ENCODE assay signal across 29 cellular contexts in genomic region chr14:68592948-68593347, GRCh38.
DNase-seq lines count a peak whose midpoint lies in the region; ATAC-seq, FAIRE-seq and TF ChIP-seq lines count a peak whose summit lies in the region.
"Had no signal": no experiment of that assay in that cellular context is flagged by ENCODE, and none has a peak within 500 bp of the region (broad histone marks: within the 10 kb centered on the region; RNA-seq: fewer than 3 reads in every experiment).

No MANE protein-coding gene starts in this region.

- intact Hi-C loops in MCF 10A (cut with micrococcal nuclease) = no loop called here
- intact Hi-C loops in breast epithelium (cut with DNase I; ENCODE audit: low total_unique reads) = no loop called here
- intact Hi-C loops in vagina (cut with DNase I) = no loop called here
- intact Hi-C loops in left lung (cut with DNase I) = no loop called here

- H3K56ac ChIP-seq in H1 (replicated peaks; ENCODE audit: insufficient read length, low read depth, low read length) = no peak overlapping the region

- H3K27me3 ChIP-seq in breast epithelium = no peaks in the 10 kb centered on the region
- H3K27me3 ChIP-seq in H1 (replicated peaks in 1 of 4; ENCODE audit: control insufficient read depth in 3 of 4, extremely low read depth in 1 of 4, insufficient read depth in 3 of 4, low read length in 3 of 4) = no peaks in the 10 kb centered on the region
- no peaks in the 10 kb centered on the region for H3K27me3 ChIP-seq in neutrophil
- no peaks in the 10 kb centered on the region for H3K27me3 ChIP-seq in vagina
- no peaks in the 10 kb centered on the region for H3K27me3 ChIP-seq in left lung
- H3K27me3 ChIP-seq: gastroesophageal sphincter had no signal

- no peak overlapping the region for H2BK15ac ChIP-seq in H1 (ENCODE audit: low read length)

- DNase-seq in MCF 10A (ENCODE audit: unreplicated experiment) (no peak), breast epithelium (ENCODE audit: low spot score in 2 of 2) (no peak), H1 (ENCODE audit: low read depth in 1 of 2, low spot score in 2 of 2) (no peak), vagina (ENCODE audit: extremely low spot score in 2 of 2) (no peak), erythroblast (lab: John Stamatoyannopoulos, UW) (no peak), left lung (no peak), cerebellar cortex (ENCODE audit: low spot score) (no peak)
- DNase-seq: ACHN; activated CD4-positive, alpha-beta T cell treated with anti-CD3 and anti-CD28 coated beads, Interleukin-2, amount 50 U/mL, for 1 hour; activated CD8-positive, alpha-beta memory T cell treated with anti-CD3 and anti-CD28 coated beads, Interleukin-2, amount 50 U/mL, for 4 hours; activated gamma-delta T cell; Calu3; H9; hypothalamus; left ventricle myocardium superior; midbrain; NCI-H1105 treated with DMSO at 0.1 percent for 48 hours; NCI-H2029; stimulated activated CD4-positive, alpha-beta T cell treated with anti-CD3 and anti-CD28 coated beads, Interleukin-1b, Interleukin-23, amount 100 ng/mL, for 48 hours had no signal

- no peaks in the 10 kb centered on the region for H3K79me2 ChIP-seq in H1 (ENCODE audit: control insufficient read depth in 1 of 2, insufficient read depth in 2 of 2, low read length in 2 of 2)

- no peak for FAIRE-seq in H1 (lab: Jason Lieb, UNC)
- FAIRE-seq: bronchial epithelial cell, endometrium, GM12878 had no signal

- H3K23me2 ChIP-seq in H1 (ENCODE audit: low read depth, low read length) = no peaks in the 10 kb centered on the region; the same call in 1 of the 2 replicates

- H3K27ac ChIP-seq in breast epithelium = peak overlapping the region in 1 of 2 donors; percentile 21
- H3K27ac ChIP-seq in H1 (ENCODE audit: low read depth, low read length) = no peak overlapping the region
- peak overlapping the region; percentile 90 for H3K27ac ChIP-seq in neutrophil
- H3K27ac ChIP-seq in vagina = peak overlapping the region; percentile 90
- H3K27ac ChIP-seq in left lung = no peak overlapping the region
- H3K27ac ChIP-seq: C4-2B, gastroesophageal sphincter, RWPE1, WERI-Rb-1 had no signal

- no peak for TF ChIP-seq EP300 in H1 (IDR thresholded peaks at IDR 0.05; ENCODE audit: borderline replicate concordance in 1 of 2, low read depth in 2 of 2, low read length in 2 of 2)

- no peak overlapping the region for H2AFZ ChIP-seq in H1 (ENCODE audit: low read length)

- H3K79me1 ChIP-seq in H1 (ENCODE audit: low read depth, low read length) = no peaks in the 10 kb centered on the region

- no peak for TF ChIP-seq RAD21 in H1 (IDR thresholded peaks at IDR 0.05 in 1 of 2, conservative IDR thresholded peaks at IDR 0.05 in 1 of 2; ENCODE audit: low read depth in 2 of 2, low read length in 2 of 2)

- H2BK12ac ChIP-seq in H1 (ENCODE audit: low read depth, low read length) = peak overlapping the region; percentile 32; the same call in 1 of the 2 replicates

- H3K23ac ChIP-seq in H1 (ENCODE audit: insufficient read length) = no peak overlapping the region

- H4K5ac ChIP-seq in H1 (ENCODE audit: insufficient read length, low read depth, low read length) = no peak overlapping the region

- TF ChIP-seq CTCF in MCF 10A (IDR thresholded peaks at IDR 0.05; ENCODE audit: unreplicated experiment) (no peak), breast epithelium (IDR thresholded peaks at IDR 0.05) (no peak), H1 (IDR thresholded peaks at IDR 0.05; ENCODE audit: control extremely low read depth in 1 of 3, insufficient read depth in 1 of 3, low read depth in 1 of 3, low read length in 3 of 3) (no peak), neutrophil (IDR thresholded peaks at IDR 0.05) (no peak), vagina (IDR thresholded peaks at IDR 0.05) (no peak), left lung (IDR thresholded peaks at IDR 0.05) (no peak)

- no peak for ATAC-seq in left lung
- ATAC-seq: gastroesophageal sphincter, GM12878, left ventricle myocardium superior had no signal

- H4K91ac ChIP-seq in H1 (replicated peaks; ENCODE audit: insufficient read length, low read length) = no peak overlapping the region

- H3K4me2 ChIP-seq in H1 (ENCODE audit: insufficient read depth in 1 of 2, low read depth in 2 of 2, low read length in 2 of 2) = no peak overlapping the region

- H3K9me3 ChIP-seq in breast epithelium (no peaks in the 10 kb centered on the region), H1 (ENCODE audit: insufficient read depth in 2 of 2, low read depth in 1 of 2, low read length in 1 of 2) (no peaks in the 10 kb centered on the region), neutrophil (no peaks in the 10 kb centered on the region), vagina (no peaks in the 10 kb centered on the region), left lung (no peaks in the 10 kb centered on the region)
- H3K9me3 ChIP-seq: gastroesophageal sphincter had no signal

- H2BK120ac ChIP-seq in H1 (replicated peaks; ENCODE audit: low read depth, low read length) = no peak overlapping the region

- H4K20me1 ChIP-seq in H1 (replicated peaks in 1 of 2; ENCODE audit: control insufficient read depth in 1 of 2, insufficient read depth in 2 of 2, low read length in 2 of 2) = no peaks in the 10 kb centered on the region

- H2BK5ac ChIP-seq in H1 (ENCODE audit: low read depth, low read length) = no peak overlapping the region

- peak overlapping the region; percentile 23 for H3K27ac Mint-ChIP-seq in MCF 10A (ENCODE audit: low read depth, unreplicated experiment)
- H3K27ac Mint-ChIP-seq: H9 had no signal

- CTCF ChIA-PET in MCF 10A (lab: Yijun Ruan, JAX) (no interaction called here), H1 (lab: Charles Lee; ENCODE audit: partially characterized antibody) (no interaction called here)

- H2BK20ac ChIP-seq in H1 (ENCODE audit: low read length) = 0 out of 2 replicates have a peak overlapping the region, but pooled peaks have one; percentile 63

- H3K9ac ChIP-seq in H1 (replicated peaks in 1 of 4; ENCODE audit: extremely low read depth in 1 of 4, low read depth in 3 of 4, low read length in 3 of 4) = no peak overlapping the region

- no peak overlapping the region for H3K4ac ChIP-seq in H1 (replicated peaks; ENCODE audit: insufficient read length, low read depth, low read length)

- no peak overlapping the region for H4K8ac ChIP-seq in H1 (ENCODE audit: extremely low read depth, insufficient read depth, low read length)

- no peak overlapping the region for H3K4me3 ChIP-seq in breast epithelium
- H3K4me3 ChIP-seq in H1 (ENCODE audit: extremely low read depth in 1 of 4, insufficient read depth in 2 of 4, low read depth in 3 of 4, low read length in 4 of 4) = no peak overlapping the region
- no peak overlapping the region for H3K4me3 ChIP-seq in neutrophil (ENCODE audit: low read depth in 1 of 2, low read length in 1 of 2)
- H3K4me3 ChIP-seq in vagina = no peak overlapping the region
- H3K4me3 ChIP-seq in left lung = no peak overlapping the region
- H3K4me3 ChIP-seq: gastroesophageal sphincter, GM12878, skin epidermis had no signal

- no peaks in the 10 kb centered on the region for H3K36me3 ChIP-seq in breast epithelium
- H3K36me3 ChIP-seq in H1 (ENCODE audit: control insufficient read depth in 2 of 4, insufficient read depth in 4 of 4, low read length in 3 of 4) = no peaks in the 10 kb centered on the region
- H3K36me3 ChIP-seq in neutrophil = no peaks in the 10 kb centered on the region
- H3K36me3 ChIP-seq in vagina = no peaks in the 10 kb centered on the region
- H3K36me3 ChIP-seq in left lung = no peaks in the 10 kb centered on the region
- H3K36me3 ChIP-seq: gastroesophageal sphincter, WERI-Rb-1 had no signal

- no peak for TF ChIP-seq POLR2A in breast epithelium (IDR thresholded peaks at IDR 0.05)
- no peak for TF ChIP-seq POLR2A in H1 (IDR thresholded peaks at IDR 0.05; ENCODE audit: control extremely low read depth in 1 of 2, low read depth in 2 of 2, low read length in 2 of 2)
- TF ChIP-seq POLR2A in vagina (IDR thresholded peaks at IDR 0.05) = no peak
- no peak for TF ChIP-seq POLR2A in erythroblast (IDR thresholded peaks at IDR 0.05; ENCODE audit: low read length)

- POLR2A ChIA-PET in MCF 10A (lab: Yijun Ruan, JAX) (no interaction called here), H1 (lab: Charles Lee; ENCODE audit: partially characterized antibody) (interaction anchor here (1.5 kb wide), 1 partner anchor 200 kb away, joined by 7 read pairs; the partner anchor contains the start of gene ZFP36L1)

- no TSS peak for BruUV-seq in MCF 10A (replicated peaks; lab: Mats Ljungman, UMichigan)

- no peaks in the 10 kb centered on the region for H3K9me3 Mint-ChIP-seq in MCF 10A (ENCODE audit: unreplicated experiment)
- H3K9me3 Mint-ChIP-seq: H9, neural crest cell had no signal

- peaks cover 0 to 5% of the 10 kb centered on the region in 2 donors for H3K4me1 ChIP-seq in breast epithelium
- H3K4me1 ChIP-seq in H1 (replicated peaks in 1 of 4; ENCODE audit: control insufficient read depth in 3 of 4, insufficient read depth in 4 of 4, low read length in 3 of 4) = peaks cover 6 to 24% (median 13%) of the 10 kb centered on the region in 4 experiments; a peak in 6 of 7 replicates
- peaks cover 36 to 43% of the 10 kb centered on the region in 2 experiments for H3K4me1 ChIP-seq in neutrophil (ENCODE audit: control insufficient read depth in 1 of 2, insufficient read depth in 1 of 2, low read depth in 1 of 2, low read length in 1 of 2)
- H3K4me1 ChIP-seq in vagina = peaks cover 81% of the 10 kb centered on the region
- peaks cover 7 to 25% of the 10 kb centered on the region in 2 donors for H3K4me1 ChIP-seq in left lung

- no peak overlapping the region for H3K4me3 Mint-ChIP-seq in MCF 10A (ENCODE audit: unreplicated experiment)
- H3K4me3 Mint-ChIP-seq: H9, neural crest cell had no signal

- WGBS in H1 (ENCODE audit: extremely low coverage in 1 of 2, insufficient coverage in 1 of 2, insufficient read length in 1 of 2, insufficient replicate concordance in 2 of 2, low coverage in 1 of 2, low lambda C conversion rate in 2 of 2, missing lambda C conversion rate in 1 of 2), 2 experiments = 86% methylated on average over 5 of the region's 5 CpGs; no CpG with 5 or more reads in 1 of the 2 experiments

- no peak overlapping the region for H3K14ac ChIP-seq in H1 (ENCODE audit: insufficient read length)

- H2AK5ac ChIP-seq in H1 (ENCODE audit: low read depth, low read length) = peak overlapping the region; percentile 69; the same call in 1 of the 2 replicates

- H3K36me3 Mint-ChIP-seq in MCF 10A (ENCODE audit: insufficient read depth, unreplicated experiment) = no peaks in the 10 kb centered on the region

- H3K18ac ChIP-seq in H1 (ENCODE audit: extremely low read depth, low read length) = no peak overlapping the region

- peaks cover 15% of the 10 kb centered on the region for H3K4me1 Mint-ChIP-seq in MCF 10A (ENCODE audit: insufficient read depth, unreplicated experiment)

- H3K27me3 Mint-ChIP-seq in MCF 10A (ENCODE audit: insufficient read depth, unreplicated experiment) = no peaks in the 10 kb centered on the region

TF ChIP-seq in H1, 55 proteins besides CTCF, POLR2A, EP300 and RAD21 (continues in another document):
- TF ChIP-seq SP4 (IDR thresholded peaks at IDR 0.05; ENCODE audit: low read length) (no peak), ZNF274 (IDR thresholded peaks at IDR 0.05; ENCODE audit: borderline replicate concordance, extremely low read depth, low read length) (no peak), CHD2 (IDR thresholded peaks at IDR 0.05; ENCODE audit: low read length) (no peak)

Comparison
In these comparisons a context has a peak if more than half of its experiments do, and no peak if none do; other contexts are left out.
1. H3K27ac ChIP-seq: peak in neutrophil (single experiment) and vagina (single experiment); none in H1 (single experiment) and left lung (0 of 2).